Comparison of ENCODE assay signal across 22 cellular contexts in the genomic region with DNA sequence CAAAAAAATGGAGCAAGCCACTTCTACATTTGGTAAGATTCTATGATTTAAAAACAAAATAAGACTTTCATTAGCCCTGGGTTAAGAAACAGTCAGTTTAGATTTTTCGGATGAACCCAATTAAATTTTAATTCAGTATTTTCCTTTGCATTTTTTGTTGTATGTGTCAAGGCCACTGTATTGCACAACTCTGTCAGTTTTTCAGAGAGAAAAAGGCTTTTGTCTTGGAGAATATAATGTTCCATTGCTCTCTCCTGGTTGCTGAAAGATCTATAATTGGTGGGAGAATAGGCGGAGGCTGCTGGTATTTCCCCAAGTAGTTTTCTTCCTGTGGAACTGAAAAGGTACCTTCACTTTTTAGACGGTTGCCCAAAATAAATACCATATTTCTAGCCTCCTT.
"Had no signal": no experiment of that assay in that cellular context is flagged by ENCODE, and none has a peak within 500 bp of the region (broad histone marks: within the 10 kb centered on the region; RNA-seq: fewer than 3 reads in every experiment).

No MANE protein-coding gene starts in this region.

- ATAC-seq: activated CD8-positive, alpha-beta T cell treated with anti-CD3 and anti-CD28 coated beads, Interleukin-2, amount 10 ng/mL, durations not matched to agents 7 days and 5 days; gastroesophageal sphincter; left colon; natural killer cell; stimulated activated naive CD8-positive, alpha-beta T cell treated with anti-CD3 and anti-CD28 coated beads, Interleukin-15, amount 100 ng/mL, for 72 hours had no signal

- DNase-seq: activated CD4-positive, alpha-beta T cell treated with anti-CD3 and anti-CD28 coated beads for 1 hour; activated CD4-positive, alpha-beta T cell treated with anti-CD3 and anti-CD28 coated beads, Interleukin-2, amount 50 U/mL, for 1 hour; activated CD8-positive, alpha-beta T cell treated with anti-CD3 and anti-CD28 coated beads, Interleukin-2, amount 10 ng/mL, durations not matched to agents 7 days and 5 days; activated gamma-delta T cell treated with Interleukin-2 at 50 U/mL for 16 hours; cerebellar nuclear complex; cortex of kidney; endodermal cell; esophagus squamous epithelium; islet precursor cell; left colon; mesenchymal stem cell; natural killer cell; stimulated activated CD4-positive, alpha-beta T cell treated with anti-CD3 and anti-CD28 coated beads, Interleukin-12 subunit alpha, Interleukin-12 subunit beta, amount 100 ng/mL, for 4 hours; stimulated activated naive CD8-positive, alpha-beta T cell treated with anti-CD3 and anti-CD28 coated beads, Interleukin-15, amount 100 ng/mL, for 72 hours; T-helper 1 cell; T-helper 9 cell; transverse colon had no signal

- H3K36me3 ChIP-seq: esophagus squamous epithelium, gastroesophageal sphincter, prostate gland, suprapubic skin, transverse colon had no signal

- H3K36me3 Mint-ChIP-seq: activated naive CD4-positive, alpha-beta T cell treated with anti-CD3 and anti-CD28 coated beads, Interleukin-2, amount 50 U/mL, for 24 hours; natural killer cell had no signal

- H3K27me3 ChIP-seq: esophagus squamous epithelium, gastroesophageal sphincter, suprapubic skin, transverse colon had no signal

- H3K27me3 Mint-ChIP-seq: activated naive CD4-positive, alpha-beta T cell treated with anti-CD3 and anti-CD28 coated beads, Interleukin-2, amount 50 U/mL, for 24 hours; stimulated activated naive CD8-positive, alpha-beta T cell treated with anti-CD3 and anti-CD28 coated beads, Interleukin-15, amount 100 ng/mL, for 72 hours had no signal

- H3K27ac Mint-ChIP-seq: activated CD8-positive, alpha-beta T cell treated with anti-CD3 and anti-CD28 coated beads, Interleukin-2, amount 10 ng/mL, durations not matched to agents 7 days and 5 days; activated naive CD4-positive, alpha-beta T cell treated with anti-CD3 and anti-CD28 coated beads, Interleukin-2, amount 50 U/mL, for 24 hours; activated T-helper 1 cell treated with anti-CD3 and anti-CD28 coated beads, Interleukin-12 subunit alpha, Interleukin-12 subunit beta, Interleukin-2, Interleukin-4 antibody, amounts not matched to agents 30 ng/mL and 10 ng/mL and 1 ng/mL, durations not matched to agents 14 hours and 24 hours and 36 hours; endodermal cell; natural killer cell; stimulated activated naive CD8-positive, alpha-beta T cell treated with anti-CD3 and anti-CD28 coated beads, Interleukin-15, amount 100 ng/mL, for 72 hours had no signal

- H3K4me1 Mint-ChIP-seq: activated naive CD4-positive, alpha-beta T cell treated with anti-CD3 and anti-CD28 coated beads, Interleukin-2, amount 50 U/mL, for 24 hours; endodermal cell; natural killer cell; stimulated activated naive CD8-positive, alpha-beta T cell treated with anti-CD3 and anti-CD28 coated beads, Interleukin-15, amount 100 ng/mL, for 72 hours had no signal

- H3K27ac ChIP-seq: esophagus squamous epithelium, gastroesophageal sphincter, prostate gland, suprapubic skin, transverse colon had no signal

- H3K4me1 ChIP-seq: esophagus squamous epithelium, gastroesophageal sphincter, prostate gland, suprapubic skin, transverse colon had no signal

- H3K4me3 ChIP-seq: esophagus squamous epithelium, gastroesophageal sphincter, prostate gland, suprapubic skin, transverse colon had no signal

- H3K9me3 Mint-ChIP-seq: activated T-helper 1 cell treated with anti-CD3 and anti-CD28 coated beads, Interleukin-12 subunit alpha, Interleukin-12 subunit beta, Interleukin-2, Interleukin-4 antibody, amounts not matched to agents 30 ng/mL and 10 ng/mL and 1 ng/mL, durations not matched to agents 14 hours and 24 hours and 36 hours; stimulated activated naive CD8-positive, alpha-beta T cell treated with anti-CD3 and anti-CD28 coated beads, Interleukin-15, amount 100 ng/mL, for 72 hours had no signal

- H3K9me3 ChIP-seq: esophagus squamous epithelium, gastroesophageal sphincter, prostate gland, suprapubic skin had no signal

- H3K4me3 Mint-ChIP-seq: activated CD8-positive, alpha-beta T cell treated with anti-CD3 and anti-CD28 coated beads, Interleukin-2, amount 10 ng/mL, durations not matched to agents 7 days and 5 days; activated naive CD4-positive, alpha-beta T cell treated with anti-CD3 and anti-CD28 coated beads, Interleukin-2, amount 50 U/mL, for 24 hours; activated T-helper 1 cell treated with anti-CD3 and anti-CD28 coated beads, Interleukin-12 subunit alpha, Interleukin-12 subunit beta, Interleukin-2, Interleukin-4 antibody, amounts not matched to agents 30 ng/mL and 10 ng/mL and 1 ng/mL, durations not matched to agents 14 hours and 24 hours and 36 hours; endodermal cell; natural killer cell; stimulated activated naive CD8-positive, alpha-beta T cell treated with anti-CD3 and anti-CD28 coated beads, Interleukin-15, amount 100 ng/mL, for 72 hours had no signal
